In genomic region chr11:128343870-128344269, GRCh38 we compare ENCODE assay signal across 14 cellular contexts.
A peak's percentile ranks its signal among the peaks of the same experiment; 100 is the strongest.
DNase-seq lines count a peak whose midpoint lies in the region; ATAC-seq lines count a peak whose summit lies in the region.
"Had no signal": no experiment of that assay in that cellular context is flagged by ENCODE, and none has a peak within 500 bp of the region (broad histone marks: within the 10 kb centered on the region; RNA-seq: fewer than 3 reads in every experiment).

No MANE protein-coding gene starts in this region.

- H3K9me3 ChIP-seq in CD4-positive, alpha-beta memory T cell (ENCODE audit: control insufficient read depth in 1 of 2, low read length in 2 of 2): no peaks in the 10 kb centered on the region
- no peaks in the 10 kb centered on the region for H3K9me3 ChIP-seq in T-helper 17 cell (ENCODE audit: control insufficient read depth, low read length, poor library complexity, severe bottlenecking)
- H3K9me3 ChIP-seq: Caco-2, SJSA1 had no signal

- no peaks in the 10 kb centered on the region for H3K27me3 ChIP-seq in CD4-positive, alpha-beta memory T cell (ENCODE audit: insufficient read depth, low read length)
- H3K27me3 ChIP-seq: SJSA1 had no signal

- peak overlapping the region; percentile 85 for H3K27ac ChIP-seq in CD4-positive, alpha-beta memory T cell (ENCODE audit: low read depth, low read length)
- peak overlapping the region; percentile 80 for H3K27ac ChIP-seq in epithelial cell of prostate

- DNase-seq in activated CD4-positive, alpha-beta T cell treated with anti-CD3 and anti-CD28 coated beads, Interleukin-2, amount 10 ng/mL, durations not matched to agents 7 days and 5 days: no peak
- no peak for DNase-seq in activated CD4-positive, alpha-beta T cell treated with anti-CD3 and anti-CD28 coated beads for 1 hour
- DNase-seq in CD4-positive, alpha-beta memory T cell: no peak
- DNase-seq in T-helper 17 cell (no peak), epithelial cell of prostate (ENCODE audit: low read depth, low spot score) (no peak), NCI-H446 (lab: John Stamatoyannopoulos, UW) (no peak), EL (no peak)
- DNase-seq: Caco-2; NCI-H1092; NCI-H2171; nephron progenitor cell; stimulated activated CD4-positive, alpha-beta T cell treated with anti-CD3 and anti-CD28 coated beads, Interleukin-2, amount 100 ng/mL, for 48 hours had no signal

- peak overlapping the region; percentile 98 for H3K27ac Mint-ChIP-seq in activated CD4-positive, alpha-beta T cell treated with anti-CD3 and anti-CD28 coated beads, Interleukin-2, amount 10 ng/mL, durations not matched to agents 7 days and 5 days
- H3K27ac Mint-ChIP-seq in CD4-positive, alpha-beta memory T cell: peak overlapping the region; percentile 96 to 100 (median 99)
- peak overlapping the region; percentile 99 for H3K27ac Mint-ChIP-seq in T-helper 17 cell
- H3K27ac Mint-ChIP-seq: nephron progenitor cell had no signal

- peaks cover 20% of the 10 kb centered on the region for H3K36me3 Mint-ChIP-seq in activated CD4-positive, alpha-beta T cell treated with anti-CD3 and anti-CD28 coated beads, Interleukin-2, amount 10 ng/mL, durations not matched to agents 7 days and 5 days (ENCODE audit: low read depth)
- peaks cover 0 to 5% of the 10 kb centered on the region in 2 donors for H3K36me3 Mint-ChIP-seq in CD4-positive, alpha-beta memory T cell
- H3K36me3 Mint-ChIP-seq in T-helper 17 cell (ENCODE audit: low read depth): peaks cover 2% of the 10 kb centered on the region

- peaks cover 87% of the 10 kb centered on the region for H3K4me1 ChIP-seq in CD4-positive, alpha-beta memory T cell (ENCODE audit: insufficient read depth, low read length)
- H3K4me1 ChIP-seq: Caco-2 had no signal

- H3K4me3 Mint-ChIP-seq in activated CD4-positive, alpha-beta T cell treated with anti-CD3 and anti-CD28 coated beads, Interleukin-2, amount 10 ng/mL, durations not matched to agents 7 days and 5 days: no peak overlapping the region
- peak overlapping the region in 5 of 8 donors; percentile 5 to 65 (median 43) for H3K4me3 Mint-ChIP-seq in CD4-positive, alpha-beta memory T cell
- H3K4me3 Mint-ChIP-seq in T-helper 17 cell: no peak overlapping the region
- H3K4me3 Mint-ChIP-seq: nephron progenitor cell had no signal

- POLR2A ChIA-PET in activated CD4-positive, alpha-beta T cell treated with anti-CD3 and anti-CD28 coated beads, Interleukin-2, amount 10 ng/mL, durations not matched to agents 7 days and 5 days (lab: Charles Lee): no interaction called here
- POLR2A ChIA-PET in CD4-positive, alpha-beta memory T cell (lab: Charles Lee; ENCODE audit: partially characterized antibody): interaction anchor here (1.1 to 9.4 kb wide), 14 partner anchors 16 to 176 kb away, joined by 3 to 137 read pairs (median 22); no protein-coding TSS in a partner anchor

- H3K4me1 Mint-ChIP-seq in activated CD4-positive, alpha-beta T cell treated with anti-CD3 and anti-CD28 coated beads, Interleukin-2, amount 10 ng/mL, durations not matched to agents 7 days and 5 days: peaks cover 78% of the 10 kb centered on the region
- peaks cover 70 to 97% (median 84%) of the 10 kb centered on the region in 4 donors for H3K4me1 Mint-ChIP-seq in CD4-positive, alpha-beta memory T cell
- H3K4me1 Mint-ChIP-seq in T-helper 17 cell: peaks cover 64% of the 10 kb centered on the region

- CTCF ChIA-PET in activated CD4-positive, alpha-beta T cell treated with anti-CD3 and anti-CD28 coated beads, Interleukin-2, amount 10 ng/mL, durations not matched to agents 7 days and 5 days (lab: Charles Lee): interaction anchor here (1.0 to 14.3 kb wide), 6 partner anchors 17 to 438 kb away, joined by 3 to 132 read pairs (median 3); no protein-coding TSS in a partner anchor
- CTCF ChIA-PET in CD4-positive, alpha-beta memory T cell (lab: Charles Lee; ENCODE audit: partially characterized antibody): interaction anchor here (1.3 to 2.9 kb wide), 3 partner anchors 13 to 53 kb away, joined by 4 to 8 read pairs (median 5); no protein-coding TSS in a partner anchor

- H3K9me3 Mint-ChIP-seq in activated CD4-positive, alpha-beta T cell treated with anti-CD3 and anti-CD28 coated beads, Interleukin-2, amount 10 ng/mL, durations not matched to agents 7 days and 5 days: peaks cover 13% of the 10 kb centered on the region
- peaks cover 0 to 2% (median 0%) of the 10 kb centered on the region in 8 donors for H3K9me3 Mint-ChIP-seq in CD4-positive, alpha-beta memory T cell
- H3K9me3 Mint-ChIP-seq: nephron progenitor cell had no signal

- H3K4me3 ChIP-seq in CD4-positive, alpha-beta memory T cell (ENCODE audit: low read length in 2 of 2): no peak overlapping the region
- H3K4me3 ChIP-seq: SJSA1 had no signal

- no peaks in the 10 kb centered on the region for H3K36me3 ChIP-seq in CD4-positive, alpha-beta memory T cell (ENCODE audit: insufficient read depth, low read length)
- H3K36me3 ChIP-seq: SJSA1 had no signal

- intact Hi-C loops in CD4-positive, alpha-beta memory T cell (cut with micrococcal nuclease): loop anchor here (2.0 to 5.0 kb wide), 2 partner anchors 33 to 53 kb away; no protein-coding TSS in a partner anchor

- H3K27me3 Mint-ChIP-seq in activated CD4-positive, alpha-beta T cell treated with anti-CD3 and anti-CD28 coated beads, Interleukin-2, amount 10 ng/mL, durations not matched to agents 7 days and 5 days: no peaks in the 10 kb centered on the region
- no peaks in the 10 kb centered on the region for H3K27me3 Mint-ChIP-seq in CD4-positive, alpha-beta memory T cell
- no peaks in the 10 kb centered on the region for H3K27me3 Mint-ChIP-seq in T-helper 17 cell

- ATAC-seq in T-helper 17 cell (no peak), HG02798 (IDR thresholded peaks at IDR 0.05; ENCODE audit: poor library complexity, unreplicated experiment) (no peak)

Comparison
In these comparisons a context has a peak if more than half of its experiments do, and no peak if none do; other contexts are left out.
1. H3K4me3 Mint-ChIP-seq: peak in CD4-positive, alpha-beta memory T cell (5 of 8); none in activated CD4-positive, alpha-beta T cell treated with anti-CD3 and anti-CD28 coated beads, Interleukin-2, amount 10 ng/mL, durations not matched to agents 7 days and 5 days (single experiment) and T-helper 17 cell (single experiment).
2. Peak in every context shown above with its lines, with median percentiles within 50 percentile points of each other: H3K27ac Mint-ChIP-seq.